10 cellular contexts compared by ENCODE assay signal in genomic region chr1:202005958-202006357, GRCh38. TPM values are rescaled to one million over a fixed set of nuclear protein-coding genes. Genes with fewer than 3 reads are reported as not detected.
DNase-seq lines count a peak whose midpoint lies in the region; ATAC-seq and TF ChIP-seq lines count a peak whose summit lies in the region.
"Had no signal": no experiment of that assay in that cellular context is flagged by ENCODE, and none has a peak within 500 bp of the region (broad histone marks: within the 10 kb centered on the region; RNA-seq: fewer than 3 reads in every experiment).

No MANE protein-coding gene starts in this region.

- H3K9ac ChIP-seq in Loucy (ENCODE audit: low read depth, low read length, poor library complexity, severe bottlenecking) (no peak overlapping the region), neural progenitor cell (no peak overlapping the region)

- H3K36me3 Mint-ChIP-seq in chondrocyte (ENCODE audit: low read depth): peaks cover 22% of the 10 kb centered on the region
- H3K36me3 Mint-ChIP-seq in neural progenitor cell: peaks cover 18% of the 10 kb centered on the region

- H3K27ac Mint-ChIP-seq in chondrocyte (ENCODE audit: unreplicated experiment): peak overlapping the region; percentile 36
- no peak overlapping the region for H3K27ac Mint-ChIP-seq in neural progenitor cell
- H3K27ac Mint-ChIP-seq: activated naive CD4-positive, alpha-beta T cell treated with anti-CD3 and anti-CD28 coated beads, Interleukin-2, amount 50 U/mL, for 72 hours had no signal

- no peak for DNase-seq in chondrocyte (ENCODE audit: low spot score)
- no peak for DNase-seq in neural progenitor cell (ENCODE audit: low spot score)
- no peak for DNase-seq in activated CD4-positive, alpha-beta T cell treated with anti-CD3 and anti-CD28 coated beads, Interleukin-2, amount 50 U/mL, for 1 hour
- DNase-seq in NCI-H128 (lab: John Stamatoyannopoulos, UW; ENCODE audit: unreplicated experiment): no peak

- H3K4me1 ChIP-seq in Loucy (ENCODE audit: insufficient read depth, low read length, poor library complexity, severe bottlenecking): no peaks in the 10 kb centered on the region
- H3K4me1 ChIP-seq in neural progenitor cell: peaks cover 6% of the 10 kb centered on the region

- H3K9me3 ChIP-seq in Loucy (ENCODE audit: insufficient read depth, low read depth, low read length) (no peaks in the 10 kb centered on the region), neural progenitor cell (ENCODE audit: low read depth) (no peaks in the 10 kb centered on the region)

- H4K20me1 ChIP-seq in Loucy (ENCODE audit: insufficient read depth, low read length, poor library complexity, severe bottlenecking): no peaks in the 10 kb centered on the region
- no peaks in the 10 kb centered on the region for H4K20me1 ChIP-seq in neural progenitor cell (ENCODE audit: low read depth)

- no peaks in the 10 kb centered on the region for H3F3A ChIP-seq in Loucy (ENCODE audit: low read depth)
- H3F3A ChIP-seq in neural progenitor cell (ENCODE audit: low read depth): peaks cover 22% of the 10 kb centered on the region

- no peak overlapping the region for H3K4me3 ChIP-seq in Loucy (ENCODE audit: low read length, poor library complexity, severe bottlenecking)
- no peak overlapping the region for H3K4me3 ChIP-seq in neural progenitor cell

- H3K27ac ChIP-seq in C4-2B (no peak overlapping the region), neural progenitor cell (peak overlapping the region; percentile 56)

- H3K27me3 Mint-ChIP-seq in chondrocyte (ENCODE audit: low read depth) (peaks cover 2% of the 10 kb centered on the region), neural progenitor cell (ENCODE audit: insufficient read depth, low read depth) (peaks cover 3% of the 10 kb centered on the region)

- ATAC-seq in GM18861 (IDR thresholded peaks at IDR 0.05; ENCODE audit: unreplicated experiment) (no peak), HG02840 (IDR thresholded peaks at IDR 0.05; ENCODE audit: low FRiP score, unreplicated experiment) (no peak)
- ATAC-seq: activated naive CD4-positive, alpha-beta T cell treated with anti-CD3 and anti-CD28 coated beads, Interleukin-2, amount 50 U/mL, for 72 hours had no signal

- H3K9me3 Mint-ChIP-seq in chondrocyte (ENCODE audit: low read depth) (no peaks in the 10 kb centered on the region), neural progenitor cell (no peaks in the 10 kb centered on the region)
- H3K9me3 Mint-ChIP-seq: activated naive CD4-positive, alpha-beta T cell treated with anti-CD3 and anti-CD28 coated beads, Interleukin-2, amount 50 U/mL, for 72 hours had no signal

- H3K4me3 Mint-ChIP-seq in chondrocyte (ENCODE audit: unreplicated experiment) (no peak overlapping the region), neural progenitor cell (no peak overlapping the region)

- H3K4me1 Mint-ChIP-seq in chondrocyte (ENCODE audit: low read depth): peaks cover 23% of the 10 kb centered on the region
- peaks cover 15% of the 10 kb centered on the region for H3K4me1 Mint-ChIP-seq in neural progenitor cell

- no peaks in the 10 kb centered on the region for H3K9me2 ChIP-seq in Loucy (replicated peaks; ENCODE audit: low read depth, low read length)

- H3K36me3 ChIP-seq in Loucy (ENCODE audit: insufficient read depth, low read length) (peaks cover 40% of the 10 kb centered on the region; the same call in 1 of the 2 replicates), neural progenitor cell (no peaks in the 10 kb centered on the region)

- TF ChIP-seq CTCF in C4-2B (conservative IDR thresholded peaks at IDR 0.05) (peak; percentile 64), Loucy (conservative IDR thresholded peaks at IDR 0.05; ENCODE audit: low read length) (peak; percentile 31; the same call in 1 of the 2 replicates), chondrocyte (IDR thresholded peaks at IDR 0.05) (peak; percentile 83), neural progenitor cell (IDR thresholded peaks at IDR 0.05) (peak; percentile 57)

- H3K27me3 ChIP-seq in Loucy (ENCODE audit: insufficient read depth, low read length, poor library complexity, severe bottlenecking) (no peaks in the 10 kb centered on the region), neural progenitor cell (no peaks in the 10 kb centered on the region)

- H3K79me2 ChIP-seq in Loucy (ENCODE audit: insufficient read depth, low read length) (no peaks in the 10 kb centered on the region), neural progenitor cell (ENCODE audit: low read depth) (no peaks in the 10 kb centered on the region)

- H3K4me2 ChIP-seq in Loucy (ENCODE audit: low read depth, low read length, poor library complexity, severe bottlenecking): no peak overlapping the region
- H3K4me2 ChIP-seq in neural progenitor cell: no peak overlapping the region

- no peak overlapping the region for H2AFZ ChIP-seq in Loucy (ENCODE audit: low read length)
- no peak overlapping the region for H2AFZ ChIP-seq in neural progenitor cell (replicated peaks)

RNA-seq across cellular contexts. Expression of gene ELF3, which starts 4.4 kb away (rescaled TPM):
- 0.10 to 0.40 TPM (median 0.36 TPM) in 3 replicates for total RNA-seq in chondrocyte
- 2.7 and 6.9 TPM in 2 replicates for total RNA-seq in neural progenitor cell (ENCODE audit: low replicate concordance)

RNA-seq across cellular contexts. Expression of gene RNPEP, which starts 23.5 kb away (rescaled TPM):
- total RNA-seq in chondrocyte (42.1 to 50.6 TPM (median 42.1 TPM) in 3 replicates), neural progenitor cell (ENCODE audit: low replicate concordance) (48.7 and 70.3 TPM in 2 replicates)

RNA-seq across cellular contexts. Expression of gene TIMM17A, which starts 50.7 kb away (rescaled TPM):
- total RNA-seq in chondrocyte (62.5 to 69.6 TPM (median 68.5 TPM) in 3 replicates), neural progenitor cell (ENCODE audit: low replicate concordance) (34.5 and 50.5 TPM in 2 replicates)

RNA-seq across cellular contexts. Expression of gene LMOD1, which starts 59.6 kb away (rescaled TPM):
- total RNA-seq in chondrocyte (17.7 to 83.6 TPM (median 80.5 TPM) in 3 replicates), neural progenitor cell (ENCODE audit: low replicate concordance) (0.37 and 1.2 TPM in 2 replicates)
- total RNA-seq: activated naive CD4-positive, alpha-beta T cell treated with anti-CD3 and anti-CD28 coated beads, Interleukin-2, amount 50 U/mL, for 72 hours; T-helper 2 cell treated with Interferon-gamma antibody and Interleukin-4, amounts not matched to agents 100 ng/mL and 5 ng/mL, for 36 hours had no signal

Comparison
In these comparisons a context has a peak if more than half of its experiments do, and no peak if none do; other contexts are left out.
1. CTCF ChIP-seq: peak in every context shown above with its lines; median percentile 83 in chondrocyte; 64 in C4-2B; 57 in neural progenitor cell; 31 in Loucy.